ENCODE assay signal across 1 cellular context in the genomic region with DNA sequence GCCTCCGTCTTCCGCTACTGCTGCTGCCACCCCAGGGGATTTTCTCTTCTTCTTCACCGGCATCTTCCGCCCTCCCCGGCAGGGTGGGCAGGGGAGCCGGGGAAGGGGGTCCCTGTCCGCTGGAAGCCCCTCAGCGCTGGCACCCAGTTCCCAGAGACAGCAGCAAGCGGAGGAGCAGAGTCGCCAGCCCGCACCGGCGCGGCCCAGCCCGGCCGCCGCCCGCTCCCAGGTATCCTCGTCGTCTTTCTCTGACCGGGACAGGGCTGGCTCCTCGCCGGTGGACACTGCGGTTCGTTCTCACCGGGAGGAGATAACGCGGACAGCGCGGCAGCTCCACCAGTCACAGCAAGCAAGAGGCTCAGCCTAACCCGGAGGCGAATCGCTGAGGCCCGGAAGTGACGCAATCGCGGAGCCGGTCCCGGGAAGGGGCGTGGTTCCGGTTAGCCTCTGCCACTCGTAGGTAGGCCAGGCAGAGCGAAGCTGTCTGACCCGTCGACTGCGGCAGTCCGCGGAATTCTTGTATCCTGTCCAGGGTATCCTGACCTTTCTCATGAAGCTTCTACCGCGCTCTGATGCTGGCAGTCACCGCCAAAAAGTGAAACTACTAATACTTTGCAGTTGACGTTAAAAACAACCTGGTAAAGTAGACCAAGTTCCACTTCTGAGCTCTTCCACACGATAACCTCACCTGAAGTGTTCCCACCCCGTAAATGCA.
TF ChIP-seq lines count a peak whose summit lies in the region.

Gene DCUN1D5 (minus strand): TSS at position 351 of the 715 bp plus-strand sequence. CDS start 288 bp downstream, at position 63.

TF ChIP-seq in K562, 482 proteins besides CTCF, POLR2A, EP300 and RAD21 (continued from another document and continues in another):
- TF ChIP-seq, protein P1, sequence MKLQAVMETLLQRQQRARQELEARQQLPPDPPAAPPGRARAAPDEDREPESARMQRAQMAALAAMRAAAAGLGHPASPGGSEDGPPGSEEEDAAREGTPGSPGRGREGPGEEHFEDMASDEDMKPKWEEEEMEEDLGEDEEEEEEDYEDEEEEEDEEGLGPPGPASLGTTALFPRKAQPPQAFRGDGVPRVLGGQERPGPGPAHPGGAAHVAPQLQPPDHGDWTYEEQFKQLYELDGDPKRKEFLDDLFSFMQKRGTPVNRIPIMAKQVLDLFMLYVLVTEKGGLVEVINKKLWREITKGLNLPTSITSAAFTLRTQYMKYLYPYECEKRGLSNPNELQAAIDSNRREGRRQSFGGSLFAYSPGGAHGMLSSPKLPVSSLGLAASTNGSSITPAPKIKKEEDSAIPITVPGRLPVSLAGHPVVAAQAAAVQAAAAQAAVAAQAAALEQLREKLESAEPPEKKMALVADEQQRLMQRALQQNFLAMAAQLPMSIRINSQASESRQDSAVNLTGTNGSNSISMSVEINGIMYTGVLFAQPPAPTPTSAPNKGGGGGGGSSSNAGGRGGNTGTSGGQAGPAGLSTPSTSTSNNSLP (IDR thresholded peaks at IDR 0.05; ENCODE audit: borderline replicate concordance, low read depth, low read length) = no peak
- TF ChIP-seq TOE1 (IDR thresholded peaks at IDR 0.05; ENCODE audit: borderline replicate concordance) = 0 out of 2 replicates have a peak, but pooled peaks have one; percentile 23
- TF ChIP-seq TOE1 (CRISPR knock-in tag; IDR thresholded peaks at IDR 0.05; ENCODE audit: borderline replicate concordance, low read depth) = peak; percentile 73; the same call in 1 of the 2 replicates
- no peak for TF ChIP-seq ZNF778 (CRISPR knock-in tag; IDR thresholded peaks at IDR 0.05)
- no peak for TF ChIP-seq MTF1 (CRISPR knock-in tag; IDR thresholded peaks at IDR 0.05; ENCODE audit: borderline replicate concordance)
- TF ChIP-seq ELK1 (CRISPR knock-in tag; IDR thresholded peaks at IDR 0.05) = no peak
- TF ChIP-seq, protein P2, sequence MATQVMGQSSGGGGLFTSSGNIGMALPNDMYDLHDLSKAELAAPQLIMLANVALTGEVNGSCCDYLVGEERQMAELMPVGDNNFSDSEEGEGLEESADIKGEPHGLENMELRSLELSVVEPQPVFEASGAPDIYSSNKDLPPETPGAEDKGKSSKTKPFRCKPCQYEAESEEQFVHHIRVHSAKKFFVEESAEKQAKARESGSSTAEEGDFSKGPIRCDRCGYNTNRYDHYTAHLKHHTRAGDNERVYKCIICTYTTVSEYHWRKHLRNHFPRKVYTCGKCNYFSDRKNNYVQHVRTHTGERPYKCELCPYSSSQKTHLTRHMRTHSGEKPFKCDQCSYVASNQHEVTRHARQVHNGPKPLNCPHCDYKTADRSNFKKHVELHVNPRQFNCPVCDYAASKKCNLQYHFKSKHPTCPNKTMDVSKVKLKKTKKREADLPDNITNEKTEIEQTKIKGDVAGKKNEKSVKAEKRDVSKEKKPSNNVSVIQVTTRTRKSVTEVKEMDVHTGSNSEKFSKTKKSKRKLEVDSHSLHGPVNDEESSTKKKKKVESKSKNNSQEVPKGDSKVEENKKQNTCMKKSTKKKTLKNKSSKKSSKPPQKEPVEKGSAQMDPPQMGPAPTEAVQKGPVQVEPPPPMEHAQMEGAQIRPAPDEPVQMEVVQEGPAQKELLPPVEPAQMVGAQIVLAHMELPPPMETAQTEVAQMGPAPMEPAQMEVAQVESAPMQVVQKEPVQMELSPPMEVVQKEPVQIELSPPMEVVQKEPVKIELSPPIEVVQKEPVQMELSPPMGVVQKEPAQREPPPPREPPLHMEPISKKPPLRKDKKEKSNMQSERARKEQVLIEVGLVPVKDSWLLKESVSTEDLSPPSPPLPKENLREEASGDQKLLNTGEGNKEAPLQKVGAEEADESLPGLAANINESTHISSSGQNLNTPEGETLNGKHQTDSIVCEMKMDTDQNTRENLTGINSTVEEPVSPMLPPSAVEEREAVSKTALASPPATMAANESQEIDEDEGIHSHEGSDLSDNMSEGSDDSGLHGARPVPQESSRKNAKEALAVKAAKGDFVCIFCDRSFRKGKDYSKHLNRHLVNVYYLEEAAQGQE (CRISPR knock-in tag; IDR thresholded peaks at IDR 0.05; ENCODE audit: low read depth) = no peak; the same call in 1 of the 2 replicates
- TF ChIP-seq NR1H2 (CRISPR knock-in tag; IDR thresholded peaks at IDR 0.05) = no peak
- no peak for TF ChIP-seq NR2F6 (CRISPR knock-in tag; IDR thresholded peaks at IDR 0.05)
- TF ChIP-seq ZFP36 (IDR thresholded peaks at IDR 0.05; ENCODE audit: low read depth, low read length, partially characterized antibody) = no peak
- TF ChIP-seq MYBL2 (IDR thresholded peaks at IDR 0.05; ENCODE audit: low read depth) = no peak
- no peak for TF ChIP-seq MYBL2 (CRISPR knock-in tag; IDR thresholded peaks at IDR 0.05; ENCODE audit: borderline replicate concordance)
- no peak for TF ChIP-seq NBN (IDR thresholded peaks at IDR 0.05; ENCODE audit: low read depth)
- TF ChIP-seq ZNF274 (IDR thresholded peaks at IDR 0.05; ENCODE audit: borderline replicate concordance, low read depth, low read length) = no peak
- no peak for TF ChIP-seq ZKSCAN8 (CRISPR knock-in tag; IDR thresholded peaks at IDR 0.05)
- TF ChIP-seq MYC (IDR thresholded peaks at IDR 0.05; ENCODE audit: low read depth, low read length) = peak; percentile 79
- TF ChIP-seq MYC (CRISPR knock-in tag; IDR thresholded peaks at IDR 0.05; ENCODE audit: borderline replicate concordance, low read depth) = 0 out of 2 replicates have a peak, but pooled peaks have one; percentile 55
- TF ChIP-seq PHF8 (IDR thresholded peaks at IDR 0.05; ENCODE audit: borderline replicate concordance, low read length) = peak; percentile 94
- TF ChIP-seq KDM5B (IDR thresholded peaks at IDR 0.05; ENCODE audit: insufficient replicate concordance, low read depth, low read length) = peak; percentile 95
- no peak for TF ChIP-seq SMARCC2 (IDR thresholded peaks at IDR 0.05; ENCODE audit: low read depth)
- TF ChIP-seq ZNF431 (CRISPR knock-in tag; IDR thresholded peaks at IDR 0.05) = no peak
- TF ChIP-seq ZNF197 (CRISPR knock-in tag; IDR thresholded peaks at IDR 0.05; ENCODE audit: low read depth) = no peak
- TF ChIP-seq BHLHE40 (IDR thresholded peaks at IDR 0.05; ENCODE audit: low read length) = peak; percentile 37; the same call in 1 of the 2 replicates
- no peak for TF ChIP-seq BCL6 (CRISPR knock-in tag; IDR thresholded peaks at IDR 0.05)
- TF ChIP-seq SIN3B (IDR thresholded peaks at IDR 0.05; ENCODE audit: low read depth) = no peak; the same call in 1 of the 2 replicates
- no peak for TF ChIP-seq COPS2 (conservative IDR thresholded peaks at IDR 0.05)
- TF ChIP-seq, protein P3, sequence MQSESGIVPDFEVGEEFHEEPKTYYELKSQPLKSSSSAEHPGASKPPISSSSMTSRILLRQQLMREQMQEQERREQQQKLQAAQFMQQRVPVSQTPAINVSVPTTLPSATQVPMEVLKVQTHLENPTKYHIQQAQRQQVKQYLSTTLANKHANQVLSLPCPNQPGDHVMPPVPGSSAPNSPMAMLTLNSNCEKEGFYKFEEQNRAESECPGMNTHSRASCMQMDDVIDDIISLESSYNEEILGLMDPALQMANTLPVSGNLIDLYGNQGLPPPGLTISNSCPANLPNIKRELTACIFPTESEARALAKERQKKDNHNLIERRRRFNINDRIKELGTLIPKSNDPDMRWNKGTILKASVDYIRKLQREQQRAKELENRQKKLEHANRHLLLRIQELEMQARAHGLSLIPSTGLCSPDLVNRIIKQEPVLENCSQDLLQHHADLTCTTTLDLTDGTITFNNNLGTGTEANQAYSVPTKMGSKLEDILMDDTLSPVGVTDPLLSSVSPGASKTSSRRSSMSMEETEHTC (IDR thresholded peaks at IDR 0.05) = no peak
- TF ChIP-seq, protein P4, sequence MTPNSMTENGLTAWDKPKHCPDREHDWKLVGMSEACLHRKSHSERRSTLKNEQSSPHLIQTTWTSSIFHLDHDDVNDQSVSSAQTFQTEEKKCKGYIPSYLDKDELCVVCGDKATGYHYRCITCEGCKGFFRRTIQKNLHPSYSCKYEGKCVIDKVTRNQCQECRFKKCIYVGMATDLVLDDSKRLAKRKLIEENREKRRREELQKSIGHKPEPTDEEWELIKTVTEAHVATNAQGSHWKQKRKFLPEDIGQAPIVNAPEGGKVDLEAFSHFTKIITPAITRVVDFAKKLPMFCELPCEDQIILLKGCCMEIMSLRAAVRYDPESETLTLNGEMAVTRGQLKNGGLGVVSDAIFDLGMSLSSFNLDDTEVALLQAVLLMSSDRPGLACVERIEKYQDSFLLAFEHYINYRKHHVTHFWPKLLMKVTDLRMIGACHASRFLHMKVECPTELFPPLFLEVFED (CRISPR knock-in tag; conservative IDR thresholded peaks at IDR 0.05) = no peak
- peak; percentile 25 to 47; a peak in 2 of 4 replicates for TF ChIP-seq NRF1 (conservative IDR thresholded peaks at IDR 0.05 in 1 of 2, IDR thresholded peaks at IDR 0.05 in 1 of 2)
- 0 out of 2 replicates have a peak, but pooled peaks have one; percentile 5 for TF ChIP-seq GATA2 (CRISPR knock-in tag; IDR thresholded peaks at IDR 0.05)
- TF ChIP-seq U2AF2 (optimal IDR thresholded peaks at IDR 0.05; ENCODE audit: low read depth, low read length) = no peak
- TF ChIP-seq KAT8 (IDR thresholded peaks at IDR 0.05; ENCODE audit: low read depth) = no peak
- TF ChIP-seq POU5F1 (IDR thresholded peaks at IDR 0.05; ENCODE audit: borderline replicate concordance, low read depth, low read length, partially characterized antibody) = no peak
- no peak for TF ChIP-seq POLR2AphosphoS2 (IDR thresholded peaks at IDR 0.05; ENCODE audit: low read length)
- TF ChIP-seq, protein P5, sequence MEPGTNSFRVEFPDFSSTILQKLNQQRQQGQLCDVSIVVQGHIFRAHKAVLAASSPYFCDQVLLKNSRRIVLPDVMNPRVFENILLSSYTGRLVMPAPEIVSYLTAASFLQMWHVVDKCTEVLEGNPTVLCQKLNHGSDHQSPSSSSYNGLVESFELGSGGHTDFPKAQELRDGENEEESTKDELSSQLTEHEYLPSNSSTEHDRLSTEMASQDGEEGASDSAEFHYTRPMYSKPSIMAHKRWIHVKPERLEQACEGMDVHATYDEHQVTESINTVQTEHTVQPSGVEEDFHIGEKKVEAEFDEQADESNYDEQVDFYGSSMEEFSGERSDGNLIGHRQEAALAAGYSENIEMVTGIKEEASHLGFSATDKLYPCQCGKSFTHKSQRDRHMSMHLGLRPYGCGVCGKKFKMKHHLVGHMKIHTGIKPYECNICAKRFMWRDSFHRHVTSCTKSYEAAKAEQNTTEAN (CRISPR knock-in tag; IDR thresholded peaks at IDR 0.05) = no peak
- no peak for TF ChIP-seq SMARCA5 (IDR thresholded peaks at IDR 0.05)
- TF ChIP-seq PHF21A (IDR thresholded peaks at IDR 0.05; ENCODE audit: borderline replicate concordance, low read depth) = no peak
- TF ChIP-seq ZNF263 (CRISPR knock-in tag; IDR thresholded peaks at IDR 0.05; ENCODE audit: borderline replicate concordance) = no peak
- TF ChIP-seq SMARCE1 (IDR thresholded peaks at IDR 0.05) = no peak
- no peak for TF ChIP-seq ZNF282 (CRISPR knock-in tag; IDR thresholded peaks at IDR 0.05)
- no peak for TF ChIP-seq HNRNPL (IDR thresholded peaks at IDR 0.05; ENCODE audit: low read depth, low read length)
- TF ChIP-seq, protein P6, sequence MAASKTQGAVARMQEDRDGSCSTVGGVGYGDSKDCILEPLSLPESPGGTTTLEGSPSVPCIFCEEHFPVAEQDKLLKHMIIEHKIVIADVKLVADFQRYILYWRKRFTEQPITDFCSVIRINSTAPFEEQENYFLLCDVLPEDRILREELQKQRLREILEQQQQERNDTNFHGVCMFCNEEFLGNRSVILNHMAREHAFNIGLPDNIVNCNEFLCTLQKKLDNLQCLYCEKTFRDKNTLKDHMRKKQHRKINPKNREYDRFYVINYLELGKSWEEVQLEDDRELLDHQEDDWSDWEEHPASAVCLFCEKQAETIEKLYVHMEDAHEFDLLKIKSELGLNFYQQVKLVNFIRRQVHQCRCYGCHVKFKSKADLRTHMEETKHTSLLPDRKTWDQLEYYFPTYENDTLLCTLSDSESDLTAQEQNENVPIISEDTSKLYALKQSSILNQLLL (CRISPR knock-in tag; IDR thresholded peaks at IDR 0.05; ENCODE audit: borderline replicate concordance) = no peak
- no peak for TF ChIP-seq NCOA6 (IDR thresholded peaks at IDR 0.05)
- TF ChIP-seq ESRRA (IDR thresholded peaks at IDR 0.05; ENCODE audit: borderline replicate concordance, low read depth) = no peak; the same call in 1 of the 2 replicates
- TF ChIP-seq, protein P7, sequence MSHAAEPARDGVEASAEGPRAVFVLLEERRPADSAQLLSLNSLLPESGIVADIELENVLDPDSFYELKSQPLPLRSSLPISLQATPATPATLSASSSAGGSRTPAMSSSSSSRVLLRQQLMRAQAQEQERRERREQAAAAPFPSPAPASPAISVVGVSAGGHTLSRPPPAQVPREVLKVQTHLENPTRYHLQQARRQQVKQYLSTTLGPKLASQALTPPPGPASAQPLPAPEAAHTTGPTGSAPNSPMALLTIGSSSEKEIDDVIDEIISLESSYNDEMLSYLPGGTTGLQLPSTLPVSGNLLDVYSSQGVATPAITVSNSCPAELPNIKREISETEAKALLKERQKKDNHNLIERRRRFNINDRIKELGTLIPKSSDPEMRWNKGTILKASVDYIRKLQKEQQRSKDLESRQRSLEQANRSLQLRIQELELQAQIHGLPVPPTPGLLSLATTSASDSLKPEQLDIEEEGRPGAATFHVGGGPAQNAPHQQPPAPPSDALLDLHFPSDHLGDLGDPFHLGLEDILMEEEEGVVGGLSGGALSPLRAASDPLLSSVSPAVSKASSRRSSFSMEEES (CRISPR knock-in tag; IDR thresholded peaks at IDR 0.05) = no peak
- TF ChIP-seq MED1 (CRISPR knock-in tag; IDR thresholded peaks at IDR 0.05; ENCODE audit: borderline replicate concordance) = no peak
- no peak for TF ChIP-seq ILK (tag; IDR thresholded peaks at IDR 0.05; ENCODE audit: borderline replicate concordance, low read depth)
- TF ChIP-seq, protein P8, sequence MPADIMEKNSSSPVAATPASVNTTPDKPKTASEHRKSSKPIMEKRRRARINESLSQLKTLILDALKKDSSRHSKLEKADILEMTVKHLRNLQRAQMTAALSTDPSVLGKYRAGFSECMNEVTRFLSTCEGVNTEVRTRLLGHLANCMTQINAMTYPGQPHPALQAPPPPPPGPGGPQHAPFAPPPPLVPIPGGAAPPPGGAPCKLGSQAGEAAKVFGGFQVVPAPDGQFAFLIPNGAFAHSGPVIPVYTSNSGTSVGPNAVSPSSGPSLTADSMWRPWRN (IDR thresholded peaks at IDR 0.05; ENCODE audit: low read depth) = no peak
- TF ChIP-seq FOXJ2 (tag; IDR thresholded peaks at IDR 0.05) = no peak
- TF ChIP-seq ZNF3 (CRISPR knock-in tag; IDR thresholded peaks at IDR 0.05) = no peak
- TF ChIP-seq LARP7 (IDR thresholded peaks at IDR 0.05) = no peak
- no peak for TF ChIP-seq BRD9 (IDR thresholded peaks at IDR 0.05; ENCODE audit: low read depth, partially characterized antibody)
- no peak for TF ChIP-seq ZNF165 (CRISPR knock-in tag; IDR thresholded peaks at IDR 0.05; ENCODE audit: borderline replicate concordance)
- TF ChIP-seq CBX5 (IDR thresholded peaks at IDR 0.05; ENCODE audit: borderline replicate concordance, low read depth) = no peak
- TF ChIP-seq TCFL5 (CRISPR knock-in tag; conservative IDR thresholded peaks at IDR 0.05) = no peak
- TF ChIP-seq CBFB (CRISPR knock-in tag; IDR thresholded peaks at IDR 0.05) = no peak
